1 cellular context compared by ENCODE assay signal in the genomic region with DNA sequence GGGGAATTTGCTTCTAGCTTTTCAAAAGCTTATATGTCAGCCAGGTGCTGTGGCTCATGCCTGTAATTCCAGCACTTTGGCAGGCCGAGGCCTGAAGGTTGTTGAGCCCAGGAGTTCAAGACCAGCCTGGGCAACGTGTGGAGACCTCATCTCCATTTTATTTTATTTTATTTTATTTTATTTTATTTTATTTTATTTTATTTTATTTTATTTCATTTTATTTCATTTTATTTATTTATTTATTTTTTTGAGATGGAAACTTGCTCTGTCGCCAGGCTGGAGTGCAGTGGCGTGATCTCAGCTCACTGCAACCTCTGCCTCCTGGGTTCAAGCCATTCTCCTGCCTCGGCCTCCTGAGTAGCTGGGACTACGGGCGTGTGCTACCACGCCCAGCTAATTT. TPM values are rescaled to one million over a fixed set of nuclear protein-coding genes. Genes with fewer than 3 reads are reported as not detected.
"Had no signal": no experiment of that assay in that cellular context is flagged by ENCODE, and none has a peak within 500 bp of the region (broad histone marks: within the 10 kb centered on the region; RNA-seq: fewer than 3 reads in every experiment).

No MANE protein-coding gene starts in this region.

RNA-seq across cellular contexts. Expression of a gene that starts 20.9 kb away (rescaled TPM):
- total RNA-seq: activated T-helper 1 cell treated with anti-CD3 and anti-CD28 coated beads, Interleukin-12 subunit alpha, Interleukin-12 subunit beta, Interleukin-2, Interleukin-4 antibody, amounts not matched to agents 30 ng/mL and 10 ng/mL and 1 ng/mL, durations not matched to agents 14 hours and 24 hours and 36 hours had no signal
